ENCODE assay signal across 8 cellular contexts in the genomic region with DNA sequence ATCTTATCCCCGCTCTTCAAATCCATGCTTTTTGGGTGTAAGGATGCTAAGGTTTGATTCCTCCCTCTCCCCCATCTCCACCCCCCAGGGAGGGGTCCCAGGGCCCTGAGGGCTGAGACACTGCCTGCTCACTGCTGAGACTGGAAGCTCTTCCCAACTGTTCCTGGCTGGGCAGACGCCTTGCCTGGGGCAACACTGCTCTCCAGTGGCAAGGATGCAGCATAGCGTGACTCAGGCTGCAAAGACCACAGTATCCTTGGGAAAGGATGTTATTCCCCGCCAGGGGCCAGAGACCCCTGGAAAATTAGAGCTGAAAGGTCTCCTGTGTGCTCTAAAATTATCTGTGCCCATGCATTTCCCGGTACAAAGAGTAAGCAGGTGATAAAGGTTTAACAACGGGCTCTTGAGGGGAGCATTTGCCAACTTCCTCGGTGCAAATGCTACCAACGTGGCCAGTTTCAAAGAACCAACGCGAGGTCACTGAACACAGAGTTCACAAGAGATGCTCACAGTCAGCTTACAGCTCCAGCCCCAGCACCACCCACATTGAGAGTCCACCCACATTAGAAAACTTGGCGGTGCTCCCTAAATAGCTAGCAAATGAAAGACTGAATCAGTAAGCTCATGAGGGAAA.
DNase-seq lines count a peak whose midpoint lies in the region; ATAC-seq and TF ChIP-seq lines count a peak whose summit lies in the region.

No MANE protein-coding gene starts in this region.

- peak; percentile 83 for ATAC-seq in foreskin keratinocyte
- ATAC-seq in HG03378 (IDR thresholded peaks at IDR 0.05; ENCODE audit: unreplicated experiment) = no peak

- 13 to 18% (median 18%) methylated on average over 11 of the region's 11 CpGs for WGBS in ovary, 3 donors

- H3K27me3 ChIP-seq in foreskin keratinocyte (peaks cover 2% of the 10 kb centered on the region), ovary (no peaks in the 10 kb centered on the region), vagina (no peaks in the 10 kb centered on the region)

- H3K4me1 ChIP-seq in foreskin keratinocyte (no peaks in the 10 kb centered on the region), ovary (ENCODE audit: insufficient read depth) (no peaks in the 10 kb centered on the region), vagina (peaks cover under 1% of the 10 kb centered on the region)

- peak; percentile 43 for DNase-seq in COLO668 (lab: John Stamatoyannopoulos, UW; ENCODE audit: unreplicated experiment)
- peak; percentile 21 for DNase-seq in HPDE6-E6E7 (ENCODE audit: extremely low spot score)
- DNase-seq in SK-N-DZ (ENCODE audit: low spot score) = peak; percentile 78
- no peak for DNase-seq in foreskin keratinocyte
- peak in 3 of 5 donors; percentile 28 to 53 (median 29) for DNase-seq in ovary
- no peak for DNase-seq in T-helper 2 cell
- no peak for DNase-seq in vagina (ENCODE audit: extremely low spot score in 2 of 2)

- intact Hi-C loops in ovary (cut with DNase I) (loop anchor here in 2 of 4 donors (2.0 to 10.0 kb wide), 3 partner anchors 263 to 703 kb away; partner anchors contain the start of genes BOD1 (in 1 of the 2) and NSG2 (in 1 of the 2)), vagina (cut with DNase I) (loop anchor here (10.0 kb wide), 1 partner anchor 273 kb away; the partner anchor contains the start of gene NSG2)

- H3K4me3 ChIP-seq in ovary (no peak overlapping the region), vagina (no peak overlapping the region)

- H3K36me3 ChIP-seq in ovary (no peaks in the 10 kb centered on the region), vagina (no peaks in the 10 kb centered on the region)

- TF ChIP-seq EP300 in ovary (IDR thresholded peaks at IDR 0.05) = no peak

- no peak overlapping the region for H3K27ac ChIP-seq in foreskin keratinocyte
- H3K27ac ChIP-seq in ovary = no peak overlapping the region
- H3K27ac ChIP-seq in vagina = no peak overlapping the region

- TF ChIP-seq CTCF in foreskin keratinocyte (conservative IDR thresholded peaks at IDR 0.05) (peak; percentile 76), ovary (IDR thresholded peaks at IDR 0.05) (peak in 1 of 3 donors; percentile 27), vagina (IDR thresholded peaks at IDR 0.05) (no peak)

- TF ChIP-seq POLR2A in ovary (IDR thresholded peaks at IDR 0.05) = no peak
- TF ChIP-seq POLR2A in vagina (IDR thresholded peaks at IDR 0.05) = no peak

- H3K9me3 ChIP-seq in ovary (no peaks in the 10 kb centered on the region), vagina (no peaks in the 10 kb centered on the region)

Comparison
In these comparisons a context has a peak if more than half of its experiments do, and no peak if none do; other contexts are left out.
1. DNase-seq: peak in COLO668 (single experiment), HPDE6-E6E7 (single experiment), SK-N-DZ (single experiment) and ovary (3 of 5); none in foreskin keratinocyte (0 of 2), T-helper 2 cell (0 of 5) and vagina (0 of 2).